In genomic region chr10:102815790-102816549, GRCh38 we compare ENCODE assay signal across 9 cellular contexts.
DNase-seq lines count a peak whose midpoint lies in the region.
"Had no signal": no experiment of that assay in that cellular context is flagged by ENCODE, and none has a peak within 500 bp of the region (broad histone marks: within the 10 kb centered on the region; RNA-seq: fewer than 3 reads in every experiment).

No MANE protein-coding gene starts in this region.

- DNase-seq in HCEC 1CT, result peak; percentile 81
- peak; percentile 80 for DNase-seq in astrocyte of the hippocampus (ENCODE audit: low read depth, low spot score)
- DNase-seq in iris pigment epithelial cell (ENCODE audit: low read depth), result peak; percentile 95
- peak; percentile 74 for DNase-seq in smooth muscle cell of the brain vasculature (ENCODE audit: low read depth, low spot score)
- DNase-seq in stimulated activated CD4-positive, alpha-beta T cell treated with anti-CD3 and anti-CD28 coated beads, Interleukin-2, amount 100 ng/mL, for 24 hours, result no peak
- no peak for DNase-seq in NK-92 (lab: John Stamatoyannopoulos, UW; ENCODE audit: unreplicated experiment)
- no peak for DNase-seq in DMS53 treated with DMSO at 0.1 percent for 48 hours (lab: John Stamatoyannopoulos, UW; ENCODE audit: unreplicated experiment)
- DNase-seq in NCI-H2171 treated with DMSO at 0.1 percent for 48 hours (lab: John Stamatoyannopoulos, UW), result no peak
- DNase-seq: naive B cell had no signal

Comparison
In these comparisons a context has a peak if more than half of its experiments do, and no peak if none do; other contexts are left out.
1. DNase-seq: peak in HCEC 1CT (single experiment), astrocyte of the hippocampus (single experiment), iris pigment epithelial cell (single experiment) and smooth muscle cell of the brain vasculature (single experiment); none in stimulated activated CD4-positive, alpha-beta T cell treated with anti-CD3 and anti-CD28 coated beads, Interleukin-2, amount 100 ng/mL, for 24 hours (0 of 2), NK-92 (single experiment), DMS53 treated with DMSO at 0.1 percent for 48 hours (single experiment) and NCI-H2171 treated with DMSO at 0.1 percent for 48 hours (single experiment).